ENCODE assay signal across 8 cellular contexts in the genomic region with DNA sequence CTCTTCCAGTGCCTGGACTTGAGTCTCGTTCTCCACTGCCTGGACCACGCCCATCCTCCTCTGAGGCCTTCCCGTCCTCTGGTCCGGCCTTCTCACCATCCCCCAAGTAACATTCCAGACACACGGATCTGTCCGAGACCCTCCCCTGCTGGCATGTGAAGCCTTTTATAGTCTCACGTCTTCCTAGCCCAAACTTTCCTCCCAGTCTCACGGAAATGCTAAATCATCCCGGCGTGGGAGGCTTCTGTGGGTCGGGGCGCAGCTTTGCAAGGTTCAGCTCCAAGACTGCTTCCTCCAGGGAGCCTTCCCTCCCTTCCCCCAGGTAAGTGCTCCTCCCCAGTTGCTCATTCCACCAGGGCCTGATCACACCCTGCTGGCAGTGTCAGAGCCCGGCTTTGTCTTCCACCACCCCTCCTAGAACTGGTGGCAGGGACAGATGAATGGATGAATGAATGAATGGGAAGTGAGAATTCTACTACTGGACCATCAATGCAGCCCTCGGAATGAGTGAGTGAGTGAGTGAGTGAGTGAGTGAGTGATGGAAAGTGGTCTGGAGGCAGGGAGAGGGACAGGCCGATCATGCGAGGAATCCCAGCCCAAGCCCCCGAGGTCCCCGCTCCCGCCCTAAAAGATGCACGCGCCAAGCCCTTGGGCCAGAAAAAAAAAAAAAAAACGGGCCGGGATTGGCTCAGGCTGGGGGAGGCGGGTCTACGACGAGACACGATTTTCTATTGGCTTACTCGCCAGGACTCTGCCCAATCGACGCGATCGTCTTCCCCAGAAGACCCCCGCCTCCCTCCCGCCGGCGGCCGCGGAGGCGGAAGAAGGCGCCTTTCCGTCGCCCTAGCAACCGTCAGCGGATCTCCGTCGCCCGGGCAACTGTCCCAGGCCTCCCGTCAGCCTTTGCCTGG.
DNase-seq lines count a peak whose midpoint lies in the region; ATAC-seq, FAIRE-seq and TF ChIP-seq lines count a peak whose summit lies in the region.

No MANE protein-coding gene starts in this region.

- TF ChIP-seq CTCF in GM13977 (IDR thresholded peaks at IDR 0.05; ENCODE audit: extremely low read depth, insufficient read depth, missing control alignments), result no peak

- in situ Hi-C loops in GM13977 (cut with MboI; ENCODE audit: low pct_unique_long_range_greater_than_20kb, low sequenced_read_pairs, unreplicated experiment), result no loop called here

- ATAC-seq in HG03108 (IDR thresholded peaks at IDR 0.05; ENCODE audit: unreplicated experiment) (peak; percentile 60), HG03025 (IDR thresholded peaks at IDR 0.05; ENCODE audit: low FRiP score, unreplicated experiment) (no peak)

- peak; percentile 77 for FAIRE-seq in islet of Langerhans (lab: Jason Lieb, UNC)

- DNase-seq in GM13977 (ENCODE audit: low spot score) (peak; percentile 99), NCI-H345 (lab: John Stamatoyannopoulos, UW) (peak; percentile 92), cerebellar nuclear complex (lab: John Stamatoyannopoulos, UW) (peak; percentile 52 to 67)
- peak; percentile 52 for DNase-seq in activated CD4-positive, alpha-beta T cell treated with anti-CD3 and anti-CD28 coated beads for 1 hour
- DNase-seq in stimulated activated CD4-positive, alpha-beta T cell treated with anti-CD3 and anti-CD28 coated beads, Interleukin-12 subunit alpha, Interleukin-12 subunit beta, amount 100 ng/mL, for 24 hours (ENCODE audit: low read depth in 2 of 2), result peak; percentile 49 to 73
